Comparison of ENCODE assay signal across 9 cellular contexts in the genomic region with DNA sequence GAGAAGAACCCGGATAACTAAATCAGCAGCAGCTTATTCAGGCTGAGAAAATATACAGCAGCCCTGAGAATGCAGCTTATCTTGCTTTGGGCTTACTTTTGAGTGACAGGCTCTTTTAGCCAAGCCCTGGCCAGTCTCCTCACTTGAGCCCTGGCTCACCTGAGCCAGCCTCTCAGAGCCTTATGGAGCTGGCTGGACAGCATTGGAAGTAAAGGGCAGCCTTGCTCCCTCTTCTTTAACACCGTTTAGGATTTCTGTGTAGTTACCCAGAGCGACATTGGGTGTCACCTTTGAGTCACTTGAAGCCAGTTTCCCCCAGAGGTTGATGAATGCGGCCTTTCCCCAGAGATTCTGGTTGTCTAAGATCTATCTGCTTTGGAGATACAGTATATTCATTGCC. TPM values are rescaled to one million over a fixed set of nuclear protein-coding genes. Genes with fewer than 3 reads are reported as not detected.
DNase-seq lines count a peak whose midpoint lies in the region; ATAC-seq and TF ChIP-seq lines count a peak whose summit lies in the region.
"Had no signal": no experiment of that assay in that cellular context is flagged by ENCODE, and none has a peak within 500 bp of the region (broad histone marks: within the 10 kb centered on the region; RNA-seq: fewer than 3 reads in every experiment).

No MANE protein-coding gene starts in this region.

- H3K27me3 Mint-ChIP-seq in CD8-positive, alpha-beta T cell (ENCODE audit: low read depth), result no peaks in the 10 kb centered on the region
- H3K27me3 Mint-ChIP-seq in naive B cell, result no peaks in the 10 kb centered on the region
- H3K27me3 Mint-ChIP-seq in glutamatergic neuron (ENCODE audit: unreplicated experiment), result no peaks in the 10 kb centered on the region
- H3K27me3 Mint-ChIP-seq: natural killer cell treated with Interleukin-12 subunit alpha and Interleukin-12 subunit beta and Interleukin-15 and Interleukin-18, amount 100 ng/mL, for 72 hours had no signal

- POLR2A ChIA-PET in CD8-positive, alpha-beta T cell (lab: Charles Lee), result interaction anchor here (1.2 kb wide), 1 partner anchor 119 kb away, joined by 4 read pairs; no protein-coding TSS in a partner anchor

- CTCF ChIA-PET in CD8-positive, alpha-beta T cell (lab: Charles Lee), result interaction anchor here (0.7 to 1.9 kb wide), 6 partner anchors 9 to 146 kb away, joined by 3 to 37 read pairs (median 6); no protein-coding TSS in a partner anchor

- H3K9me3 ChIP-seq in CD8-positive, alpha-beta T cell (ENCODE audit: low read length), result no peaks in the 10 kb centered on the region

- no peak overlapping the region for H3K27ac Mint-ChIP-seq in CD8-positive, alpha-beta T cell
- H3K27ac Mint-ChIP-seq in naive B cell (peak overlapping the region in 3 of 6 donors; percentile 7 to 51 (median 14)), glutamatergic neuron (ENCODE audit: unreplicated experiment) (no peak overlapping the region)
- H3K27ac Mint-ChIP-seq: natural killer cell treated with Interleukin-12 subunit alpha and Interleukin-12 subunit beta and Interleukin-15 and Interleukin-18, amount 100 ng/mL, for 72 hours had no signal

- peak in 2 of 7 experiments; percentile 6 to 10 for DNase-seq in CD8-positive, alpha-beta T cell
- DNase-seq in LNCaP clone FGC (ENCODE audit: low read depth) (no peak), SHP77 (lab: John Stamatoyannopoulos, UW) (peak; percentile 28 to 65), epithelial cell of proximal tubule (ENCODE audit: low read depth) (no peak), naive B cell (peak; percentile 48), glutamatergic neuron (no peak)
- DNase-seq in activated CD8-positive, alpha-beta memory T cell treated with anti-CD3 and anti-CD28 coated beads for 24 hours, result no peak

- no peak overlapping the region for H3K27ac ChIP-seq in CD8-positive, alpha-beta T cell (ENCODE audit: low read depth, low read length)

- no peaks in the 10 kb centered on the region for H3K36me3 ChIP-seq in CD8-positive, alpha-beta T cell (ENCODE audit: insufficient read depth, low read length)

- H3K4me3 Mint-ChIP-seq in CD8-positive, alpha-beta T cell, result no peak overlapping the region
- H3K4me3 Mint-ChIP-seq in naive B cell (no peak overlapping the region), glutamatergic neuron (ENCODE audit: unreplicated experiment) (no peak overlapping the region)
- H3K4me3 Mint-ChIP-seq: natural killer cell treated with Interleukin-12 subunit alpha and Interleukin-12 subunit beta and Interleukin-15 and Interleukin-18, amount 100 ng/mL, for 72 hours had no signal

- peaks cover 4% of the 10 kb centered on the region for H3K4me1 Mint-ChIP-seq in CD8-positive, alpha-beta T cell (ENCODE audit: low read depth)
- H3K4me1 Mint-ChIP-seq in naive B cell (peaks cover 10 to 16% (median 15%) of the 10 kb centered on the region in 3 donors), glutamatergic neuron (ENCODE audit: low read depth, unreplicated experiment) (no peaks in the 10 kb centered on the region)

- H3K9me3 Mint-ChIP-seq in CD8-positive, alpha-beta T cell, result no peaks in the 10 kb centered on the region
- no peaks in the 10 kb centered on the region for H3K9me3 Mint-ChIP-seq in naive B cell
- no peaks in the 10 kb centered on the region for H3K9me3 Mint-ChIP-seq in glutamatergic neuron (ENCODE audit: unreplicated experiment)
- H3K9me3 Mint-ChIP-seq: natural killer cell treated with Interleukin-12 subunit alpha and Interleukin-12 subunit beta and Interleukin-15 and Interleukin-18, amount 100 ng/mL, for 72 hours had no signal

- intact Hi-C loops in CD8-positive, alpha-beta T cell (cut with DNase I, micrococcal nuclease), result loop anchor here (1.0 kb wide), 1 partner anchor 119 kb away; no protein-coding TSS in a partner anchor

- no peaks in the 10 kb centered on the region for H3K27me3 ChIP-seq in CD8-positive, alpha-beta T cell (ENCODE audit: insufficient read depth, low read length)

- H3K36me3 Mint-ChIP-seq in CD8-positive, alpha-beta T cell, result no peaks in the 10 kb centered on the region
- no peaks in the 10 kb centered on the region for H3K36me3 Mint-ChIP-seq in naive B cell
- no peaks in the 10 kb centered on the region for H3K36me3 Mint-ChIP-seq in glutamatergic neuron (ENCODE audit: unreplicated experiment)
- H3K36me3 Mint-ChIP-seq: natural killer cell treated with Interleukin-12 subunit alpha and Interleukin-12 subunit beta and Interleukin-15 and Interleukin-18, amount 100 ng/mL, for 72 hours had no signal

- ATAC-seq in CD8-positive, alpha-beta T cell, result peak; percentile 73
- ATAC-seq in GM18870 (IDR thresholded peaks at IDR 0.05; ENCODE audit: unreplicated experiment) (peak; percentile 48), naive B cell (ENCODE audit: low read depth in 2 of 2) (peak; percentile 93 to 95)

- peak; percentile 44 for TF ChIP-seq CTCF in CD8-positive, alpha-beta T cell (IDR thresholded peaks at IDR 0.05)
- TF ChIP-seq CTCF in LNCaP clone FGC (IDR thresholded peaks at IDR 0.05; ENCODE audit: control insufficient read depth, extremely low read depth, insufficient read depth), result peak; percentile 78
- peak; percentile 70 for TF ChIP-seq CTCF in epithelial cell of proximal tubule (conservative IDR thresholded peaks at IDR 0.05; ENCODE audit: low read depth, low read length)
- no peak for TF ChIP-seq CTCF in glutamatergic neuron (IDR thresholded peaks at IDR 0.05; ENCODE audit: partially characterized antibody, unreplicated experiment)

- no peak overlapping the region for H3K4me3 ChIP-seq in CD8-positive, alpha-beta T cell (ENCODE audit: low read depth, low read length)
- no peak overlapping the region for H3K4me3 ChIP-seq in LNCaP clone FGC (ENCODE audit: low read depth, low read length)
- H3K4me3 ChIP-seq in epithelial cell of proximal tubule (ENCODE audit: low read depth, low read length), result no peak overlapping the region

- no peaks in the 10 kb centered on the region for H3K4me1 ChIP-seq in CD8-positive, alpha-beta T cell (ENCODE audit: insufficient read depth, low read length)

RNA-seq across cellular contexts. Expression of gene NPIPB2, which starts 7.7 kb away (rescaled TPM):
- total RNA-seq in CD8-positive, alpha-beta T cell, result 10 to 100 TPM in 1 of 2 experiments, 1 to 10 TPM in 1; 8.0 to 12.7 TPM
- total RNA-seq in epithelial cell of proximal tubule (0.36 TPM in 1 of 2 replicates, not detected in the other), glutamatergic neuron (ENCODE audit: unreplicated experiment) (14.4 TPM)
- polyA plus RNA-seq in naive B cell (ENCODE audit: low read depth in 6 of 6), result 1 to 10 TPM in 4 of 6 donors, not detected in 2; 1.4 to 8.7 (median 6.1) TPM

RNA-seq across cellular contexts. Expression of gene TNFRSF17, which starts 15.5 kb away (rescaled TPM):
- not detected for total RNA-seq in CD8-positive, alpha-beta T cell
- total RNA-seq in epithelial cell of proximal tubule (not detected in 2 replicates), glutamatergic neuron (ENCODE audit: unreplicated experiment) (not detected)
- polyA plus RNA-seq in naive B cell (ENCODE audit: low read depth in 6 of 6), result 10 to 100 TPM; 24.0 to 75.8 (median 39.7) TPM
- total RNA-seq: natural killer cell treated with Interleukin-12 subunit alpha and Interleukin-12 subunit beta and Interleukin-15 and Interleukin-18, amount 100 ng/mL, for 72 hours had no signal

RNA-seq across cellular contexts. Expression of gene SNX29, which starts 27.0 kb away (rescaled TPM):
- total RNA-seq in CD8-positive, alpha-beta T cell, result 10 to 100 TPM; 25.6 to 25.7 TPM
- total RNA-seq in epithelial cell of proximal tubule (4.1 and 6.7 TPM in 2 replicates), glutamatergic neuron (ENCODE audit: unreplicated experiment) (59.3 TPM)
- 100 to 1,000 TPM in 5 of 6 donors, 10 to 100 TPM in 1; 96.0 to 209 (median 155) TPM for polyA plus RNA-seq in naive B cell (ENCODE audit: low read depth in 6 of 6)

RNA-seq across cellular contexts. Expression of gene GSPT1, which starts 33.8 kb away (rescaled TPM):
- 100 to 1,000 TPM; 296 to 297 TPM for total RNA-seq in CD8-positive, alpha-beta T cell
- 87.3 and 145 TPM in 2 replicates for total RNA-seq in epithelial cell of proximal tubule
- 10 to 100 TPM; 35.4 to 65.5 (median 54.3) TPM for polyA plus RNA-seq in naive B cell (ENCODE audit: low read depth in 6 of 6)
- total RNA-seq in glutamatergic neuron (ENCODE audit: unreplicated experiment), result 117 TPM

Comparison
In these comparisons a context has a peak if more than half of its experiments do, and no peak if none do; other contexts are left out.
1. DNase-seq: peak in SHP77 (2 of 2) and naive B cell (single experiment); none in LNCaP clone FGC (single experiment), epithelial cell of proximal tubule (single experiment), glutamatergic neuron (single experiment) and activated CD8-positive, alpha-beta memory T cell treated with anti-CD3 and anti-CD28 coated beads for 24 hours (single experiment).
2. Peak in every context shown above with its lines, with median percentiles within 50 percentile points of each other: ATAC-seq.